ENCODE assay signal across 1 cellular context in the genomic region with DNA sequence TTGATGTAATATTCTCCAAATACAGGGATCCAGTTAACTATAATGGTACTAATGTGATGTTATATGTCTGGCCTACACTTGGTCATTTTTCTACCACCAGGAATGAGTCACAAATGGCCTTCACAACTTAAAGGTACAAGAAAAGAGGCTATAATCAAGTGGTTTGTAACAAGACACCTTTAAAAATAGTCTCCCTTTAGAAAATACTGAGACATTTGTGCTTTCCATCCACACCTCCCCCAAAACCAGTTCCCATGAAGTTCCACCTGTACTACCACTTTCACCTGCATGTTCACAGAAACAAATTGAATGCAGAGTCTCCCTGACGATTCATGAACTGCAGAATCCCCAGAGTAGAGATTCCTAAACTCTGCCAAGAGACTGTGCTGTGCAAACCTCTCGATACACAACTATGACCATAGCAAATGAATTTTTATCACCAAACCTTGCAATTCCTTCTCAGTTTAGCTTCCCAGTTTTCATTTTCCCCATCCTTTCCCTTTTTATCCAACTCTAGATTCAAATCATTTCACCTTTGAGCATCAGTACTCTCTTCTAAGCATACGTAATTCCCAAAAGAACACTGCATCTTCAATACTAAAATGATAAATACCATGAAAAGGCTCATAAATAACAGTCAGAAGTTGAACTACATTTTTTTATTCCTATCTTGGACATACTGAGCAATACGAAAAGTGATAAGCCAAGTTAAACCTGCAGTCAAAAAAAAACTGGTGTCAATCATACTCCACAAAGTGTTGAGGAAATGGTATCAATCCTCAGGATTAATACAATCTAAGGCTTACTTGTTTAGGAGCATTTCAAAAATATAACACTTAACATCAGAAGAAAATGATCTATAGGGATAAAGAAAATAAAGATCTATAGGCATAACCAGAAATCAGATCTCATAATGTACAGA.
TF ChIP-seq lines count a peak whose summit lies in the region.

No MANE protein-coding gene starts in this region.

TF ChIP-seq in GM12878, 131 proteins besides CTCF, POLR2A, EP300 and RAD21 (continued from another document and continues in another):
- TF ChIP-seq SUZ12 (IDR thresholded peaks at IDR 0.05; ENCODE audit: unreplicated experiment) (no peak), MEF2B (IDR thresholded peaks at IDR 0.05; ENCODE audit: partially characterized antibody, poor library complexity, severe bottlenecking) (no peak), E2F8 (IDR thresholded peaks at IDR 0.05; ENCODE audit: low read depth, partially characterized antibody) (no peak), MXI1 (IDR thresholded peaks at IDR 0.05; ENCODE audit: low read depth, low read length) (no peak), BHLHE40 (IDR thresholded peaks at IDR 0.05; ENCODE audit: borderline replicate concordance in 1 of 2, low read depth in 2 of 2, low read length in 1 of 2) (no peak), TCF3 (IDR thresholded peaks at IDR 0.05; ENCODE audit: borderline replicate concordance, insufficient read depth, low read depth, low read length) (no peak), NR2C1 (IDR thresholded peaks at IDR 0.05) (no peak), HCFC1 (IDR thresholded peaks at IDR 0.05; ENCODE audit: low read length) (no peak), MAX (IDR thresholded peaks at IDR 0.05; ENCODE audit: low read depth, low read length) (no peak), ZBTB4 (CRISPR knock-in tag; IDR thresholded peaks at IDR 0.05) (no peak), YBX1 (IDR thresholded peaks at IDR 0.05) (no peak), SIN3A (IDR thresholded peaks at IDR 0.05; ENCODE audit: low read depth, low read length) (no peak), BMI1 (IDR thresholded peaks at IDR 0.05; ENCODE audit: borderline replicate concordance) (no peak), BCL11A (IDR thresholded peaks at IDR 0.05; ENCODE audit: low read depth, low read length) (no peak), NFIC (IDR thresholded peaks at IDR 0.05; ENCODE audit: low read depth, low read length) (peak; percentile 50; the same call in 1 of the 2 replicates), CBFB (IDR thresholded peaks at IDR 0.05; ENCODE audit: low read depth) (no peak), PAX5 (IDR thresholded peaks at IDR 0.05; ENCODE audit: borderline replicate concordance, low read depth, low read length) (no peak; the same call in 1 of the 2 replicates), PML (IDR thresholded peaks at IDR 0.05; ENCODE audit: low read length) (no peak), YY1 (IDR thresholded peaks at IDR 0.05; ENCODE audit: low read depth, low read length) (no peak), NRF1 (conservative IDR thresholded peaks at IDR 0.05; ENCODE audit: low read depth, low read length) (no peak), SREBF2 (IDR thresholded peaks at IDR 0.05; ENCODE audit: low read length) (no peak), MTA3 (IDR thresholded peaks at IDR 0.05; ENCODE audit: borderline replicate concordance, low read length) (no peak), FOXM1 (IDR thresholded peaks at IDR 0.05; ENCODE audit: low read depth, low read length) (no peak), SMC3 (IDR thresholded peaks at IDR 0.05; ENCODE audit: borderline replicate concordance, low read length) (no peak), HDGF (IDR thresholded peaks at IDR 0.05) (no peak), CEBPZ (IDR thresholded peaks at IDR 0.05; ENCODE audit: low read depth, low read length) (no peak), KDM1A (IDR thresholded peaks at IDR 0.05; ENCODE audit: borderline replicate concordance) (no peak), CBX5 (IDR thresholded peaks at IDR 0.05; ENCODE audit: low read depth) (no peak), IRF4 (IDR thresholded peaks at IDR 0.05; ENCODE audit: low read depth, low read length) (no peak), ZNF24 (IDR thresholded peaks at IDR 0.05) (no peak), EGR1 (IDR thresholded peaks at IDR 0.05; ENCODE audit: borderline replicate concordance in 1 of 2, low read depth in 2 of 2, low read length in 2 of 2) (no peak), POU2F2 (IDR thresholded peaks at IDR 0.05; ENCODE audit: borderline replicate concordance, low read depth, low read length) (no peak; the same call in 2 of the 3 replicates)
- TF ChIP-seq, protein P1, sequence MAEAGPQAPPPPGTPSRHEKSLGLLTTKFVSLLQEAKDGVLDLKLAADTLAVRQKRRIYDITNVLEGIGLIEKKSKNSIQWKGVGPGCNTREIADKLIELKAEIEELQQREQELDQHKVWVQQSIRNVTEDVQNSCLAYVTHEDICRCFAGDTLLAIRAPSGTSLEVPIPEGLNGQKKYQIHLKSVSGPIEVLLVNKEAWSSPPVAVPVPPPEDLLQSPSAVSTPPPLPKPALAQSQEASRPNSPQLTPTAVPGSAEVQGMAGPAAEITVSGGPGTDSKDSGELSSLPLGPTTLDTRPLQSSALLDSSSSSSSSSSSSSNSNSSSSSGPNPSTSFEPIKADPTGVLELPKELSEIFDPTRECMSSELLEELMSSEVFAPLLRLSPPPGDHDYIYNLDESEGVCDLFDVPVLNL (IDR thresholded peaks at IDR 0.05; ENCODE audit: low read depth, low read length), result no peak
- TF ChIP-seq, protein P2, sequence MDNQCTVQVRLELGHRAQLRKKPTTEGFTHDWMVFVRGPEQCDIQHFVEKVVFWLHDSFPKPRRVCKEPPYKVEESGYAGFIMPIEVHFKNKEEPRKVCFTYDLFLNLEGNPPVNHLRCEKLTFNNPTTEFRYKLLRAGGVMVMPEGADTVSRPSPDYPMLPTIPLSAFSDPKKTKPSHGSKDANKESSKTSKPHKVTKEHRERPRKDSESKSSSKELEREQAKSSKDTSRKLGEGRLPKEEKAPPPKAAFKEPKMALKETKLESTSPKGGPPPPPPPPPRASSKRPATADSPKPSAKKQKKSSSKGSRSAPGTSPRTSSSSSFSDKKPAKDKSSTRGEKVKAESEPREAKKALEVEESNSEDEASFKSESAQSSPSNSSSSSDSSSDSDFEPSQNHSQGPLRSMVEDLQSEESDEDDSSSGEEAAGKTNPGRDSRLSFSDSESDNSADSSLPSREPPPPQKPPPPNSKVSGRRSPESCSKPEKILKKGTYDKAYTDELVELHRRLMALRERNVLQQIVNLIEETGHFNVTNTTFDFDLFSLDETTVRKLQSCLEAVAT (IDR thresholded peaks at IDR 0.05), result peak; percentile 88
- TF ChIP-seq, protein P3, sequence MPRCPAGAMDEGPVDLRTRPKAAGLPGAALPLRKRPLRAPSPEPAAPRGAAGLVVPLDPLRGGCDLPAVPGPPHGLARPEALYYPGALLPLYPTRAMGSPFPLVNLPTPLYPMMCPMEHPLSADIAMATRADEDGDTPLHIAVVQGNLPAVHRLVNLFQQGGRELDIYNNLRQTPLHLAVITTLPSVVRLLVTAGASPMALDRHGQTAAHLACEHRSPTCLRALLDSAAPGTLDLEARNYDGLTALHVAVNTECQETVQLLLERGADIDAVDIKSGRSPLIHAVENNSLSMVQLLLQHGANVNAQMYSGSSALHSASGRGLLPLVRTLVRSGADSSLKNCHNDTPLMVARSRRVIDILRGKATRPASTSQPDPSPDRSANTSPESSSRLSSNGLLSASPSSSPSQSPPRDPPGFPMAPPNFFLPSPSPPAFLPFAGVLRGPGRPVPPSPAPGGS (IDR thresholded peaks at IDR 0.05; ENCODE audit: borderline replicate concordance, insufficient read depth, low read depth, low read length, poor library complexity, severe bottlenecking), result no peak
- TF ChIP-seq, protein P4, sequence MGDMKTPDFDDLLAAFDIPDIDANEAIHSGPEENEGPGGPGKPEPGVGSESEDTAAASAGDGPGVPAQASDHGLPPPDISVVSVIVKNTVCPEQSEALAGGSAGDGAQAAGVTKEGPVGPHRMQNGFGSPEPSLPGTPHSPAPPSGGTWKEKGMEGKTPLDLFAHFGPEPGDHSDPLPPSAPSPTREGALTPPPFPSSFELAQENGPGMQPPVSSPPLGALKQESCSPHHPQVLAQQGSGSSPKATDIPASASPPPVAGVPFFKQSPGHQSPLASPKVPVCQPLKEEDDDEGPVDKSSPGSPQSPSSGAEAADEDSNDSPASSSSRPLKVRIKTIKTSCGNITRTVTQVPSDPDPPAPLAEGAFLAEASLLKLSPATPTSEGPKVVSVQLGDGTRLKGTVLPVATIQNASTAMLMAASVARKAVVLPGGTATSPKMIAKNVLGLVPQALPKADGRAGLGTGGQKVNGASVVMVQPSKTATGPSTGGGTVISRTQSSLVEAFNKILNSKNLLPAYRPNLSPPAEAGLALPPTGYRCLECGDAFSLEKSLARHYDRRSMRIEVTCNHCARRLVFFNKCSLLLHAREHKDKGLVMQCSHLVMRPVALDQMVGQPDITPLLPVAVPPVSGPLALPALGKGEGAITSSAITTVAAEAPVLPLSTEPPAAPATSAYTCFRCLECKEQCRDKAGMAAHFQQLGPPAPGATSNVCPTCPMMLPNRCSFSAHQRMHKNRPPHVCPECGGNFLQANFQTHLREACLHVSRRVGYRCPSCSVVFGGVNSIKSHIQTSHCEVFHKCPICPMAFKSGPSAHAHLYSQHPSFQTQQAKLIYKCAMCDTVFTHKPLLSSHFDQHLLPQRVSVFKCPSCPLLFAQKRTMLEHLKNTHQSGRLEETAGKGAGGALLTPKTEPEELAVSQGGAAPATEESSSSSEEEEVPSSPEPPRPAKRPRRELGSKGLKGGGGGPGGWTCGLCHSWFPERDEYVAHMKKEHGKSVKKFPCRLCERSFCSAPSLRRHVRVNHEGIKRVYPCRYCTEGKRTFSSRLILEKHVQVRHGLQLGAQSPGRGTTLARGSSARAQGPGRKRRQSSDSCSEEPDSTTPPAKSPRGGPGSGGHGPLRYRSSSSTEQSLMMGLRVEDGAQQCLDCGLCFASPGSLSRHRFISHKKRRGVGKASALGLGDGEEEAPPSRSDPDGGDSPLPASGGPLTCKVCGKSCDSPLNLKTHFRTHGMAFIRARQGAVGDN (IDR thresholded peaks at IDR 0.05), result peak; percentile 59
- TF ChIP-seq, protein P5, sequence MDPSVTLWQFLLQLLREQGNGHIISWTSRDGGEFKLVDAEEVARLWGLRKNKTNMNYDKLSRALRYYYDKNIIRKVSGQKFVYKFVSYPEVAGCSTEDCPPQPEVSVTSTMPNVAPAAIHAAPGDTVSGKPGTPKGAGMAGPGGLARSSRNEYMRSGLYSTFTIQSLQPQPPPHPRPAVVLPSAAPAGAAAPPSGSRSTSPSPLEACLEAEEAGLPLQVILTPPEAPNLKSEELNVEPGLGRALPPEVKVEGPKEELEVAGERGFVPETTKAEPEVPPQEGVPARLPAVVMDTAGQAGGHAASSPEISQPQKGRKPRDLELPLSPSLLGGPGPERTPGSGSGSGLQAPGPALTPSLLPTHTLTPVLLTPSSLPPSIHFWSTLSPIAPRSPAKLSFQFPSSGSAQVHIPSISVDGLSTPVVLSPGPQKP (IDR thresholded peaks at IDR 0.05; ENCODE audit: low read depth, low read length), result no peak
